Comparison of ENCODE assay signal across 8 cellular contexts in genomic region chr19:9836021-9836420, GRCh38. TPM values are rescaled to one million over a fixed set of nuclear protein-coding genes. Genes with fewer than 3 reads are reported as not detected.
A peak's percentile ranks its signal among the peaks of the same experiment; 100 is the strongest.
DNase-seq lines count a peak whose midpoint lies in the region; ATAC-seq, FAIRE-seq and TF ChIP-seq lines count a peak whose summit lies in the region.

No MANE protein-coding gene starts in this region.

- no peaks in the 10 kb centered on the region for H3K27me3 ChIP-seq in ascending aorta
- H3K27me3 ChIP-seq in left lung: no peaks in the 10 kb centered on the region
- no peaks in the 10 kb centered on the region for H3K27me3 ChIP-seq in upper lobe of left lung

- peaks cover 10% of the 10 kb centered on the region for H3K36me3 Mint-ChIP-seq in IgD-negative memory B cell

- H3K27ac ChIP-seq in C4-2B (peak overlapping the region; percentile 81), ascending aorta (no peak overlapping the region), left lung (no peak overlapping the region), upper lobe of left lung (peak overlapping the region in 1 of 4 donors; percentile 87)

- H3K9me3 ChIP-seq in ascending aorta: no peaks in the 10 kb centered on the region
- H3K9me3 ChIP-seq in left lung: no peaks in the 10 kb centered on the region
- no peaks in the 10 kb centered on the region for H3K9me3 ChIP-seq in upper lobe of left lung

- TF ChIP-seq POLR2A in upper lobe of left lung (IDR thresholded peaks at IDR 0.05) (no peak), GM12892 (IDR thresholded peaks at IDR 0.05; ENCODE audit: low read depth, low read length) (no peak)

- no peak for DNase-seq in ascending aorta (ENCODE audit: low spot score in 2 of 2)
- no peak for DNase-seq in left lung
- no peak for DNase-seq in upper lobe of left lung
- DNase-seq in GM12892 (ENCODE audit: insufficient read length): no peak
- no peak for DNase-seq in HuH-7.5 (ENCODE audit: low spot score)

- 0 to 8% methylated on average over 5 of the region's 5 CpGs for whole genome bisulfite sequencing in upper lobe of left lung, 2 donors

- no peaks in the 10 kb centered on the region for H3K27me3 Mint-ChIP-seq in IgD-negative memory B cell

- H3K4me1 Mint-ChIP-seq in IgD-negative memory B cell: peaks cover 4 to 12% (median 11%) of the 10 kb centered on the region in 3 donors

- ATAC-seq in left lung (no peak), upper lobe of left lung (ENCODE audit: low FRiP score in 2 of 2) (no peak), GM19023 (IDR thresholded peaks at IDR 0.05; ENCODE audit: unreplicated experiment) (no peak)

- H3K36me3 ChIP-seq in ascending aorta (peaks cover 24 to 27% of the 10 kb centered on the region in 2 donors), left lung (peaks cover 0 to 38% of the 10 kb centered on the region in 2 donors), upper lobe of left lung (peaks cover 0 to 29% (median 24%) of the 10 kb centered on the region in 4 donors)

- FAIRE-seq in GM12892 (lab: Jason Lieb, UNC): no peak

- H3K9me3 Mint-ChIP-seq in IgD-negative memory B cell: no peaks in the 10 kb centered on the region

- H3K4me3 ChIP-seq in ascending aorta: peak overlapping the region; percentile 84 to 96
- peak overlapping the region; percentile 79 to 99 for H3K4me3 ChIP-seq in left lung
- peak overlapping the region; percentile 91 to 100 (median 92) for H3K4me3 ChIP-seq in upper lobe of left lung

- peak overlapping the region in 2 of 3 donors; percentile 56 to 59 for H3K27ac Mint-ChIP-seq in IgD-negative memory B cell

- intact Hi-C loops in ascending aorta (cut with DNase I): no loop called here
- intact Hi-C loops in left lung (cut with DNase I): no loop called here

- TF ChIP-seq CTCF in C4-2B (conservative IDR thresholded peaks at IDR 0.05) (no peak), ascending aorta (IDR thresholded peaks at IDR 0.05) (no peak), left lung (IDR thresholded peaks at IDR 0.05) (no peak), upper lobe of left lung (IDR thresholded peaks at IDR 0.05) (no peak)

- H3K4me1 ChIP-seq in ascending aorta: peaks cover 8 to 9% of the 10 kb centered on the region in 2 donors
- peaks cover 8 to 21% of the 10 kb centered on the region in 2 donors for H3K4me1 ChIP-seq in left lung
- peaks cover 8 to 18% (median 13%) of the 10 kb centered on the region in 4 donors for H3K4me1 ChIP-seq in upper lobe of left lung

- peak overlapping the region; percentile 92 to 95 (median 94) for H3K4me3 Mint-ChIP-seq in IgD-negative memory B cell

- TF ChIP-seq EP300 in upper lobe of left lung (IDR thresholded peaks at IDR 0.05): no peak

RNA-seq across cellular contexts. Expression of gene PIN1, which starts 0.9 kb away (rescaled TPM):
- 77.4 TPM for polyA plus RNA-seq in IgD-negative memory B cell
- total RNA-seq in ascending aorta: 50.7 TPM
- total RNA-seq in left lung: 10 to 100 TPM; 57.5 to 67.2 TPM
- total RNA-seq in upper lobe of left lung: 10 to 100 TPM; 38.8 to 87.5 (median 70.7) TPM
- 36.4 TPM for polyA plus RNA-seq in GM12892 (2012; ENCODE audit: missing spikeins)

RNA-seq across cellular contexts. Expression of gene UBL5, which starts 8.3 kb away (rescaled TPM):
- polyA plus RNA-seq in IgD-negative memory B cell: 592 TPM
- total RNA-seq in ascending aorta (169 TPM), left lung (100 to 1,000 TPM; 260 to 301 TPM), upper lobe of left lung (100 to 1,000 TPM in 5 of 6 donors, 10 to 100 TPM in 1; 61.8 to 405 (median 255) TPM)
- 775 TPM for polyA plus RNA-seq in GM12892 (2012; ENCODE audit: missing spikeins)

RNA-seq across cellular contexts. Expression of gene FBXL12, which starts 17.1 kb away (rescaled TPM):
- polyA plus RNA-seq in IgD-negative memory B cell: 10.4 TPM
- total RNA-seq in ascending aorta (64.4 TPM), left lung (10 to 100 TPM; 22.3 to 23.5 TPM), upper lobe of left lung (10 to 100 TPM; 14.8 to 48.2 (median 32.3) TPM)
- 9.8 TPM for polyA plus RNA-seq in GM12892 (2012; ENCODE audit: missing spikeins)
